8 cellular contexts compared by ENCODE assay signal in genomic region chr16:31460582-31461002, GRCh38. TPM values are rescaled to one million over a fixed set of nuclear protein-coding genes. Genes with fewer than 3 reads are reported as not detected.
DNase-seq lines count a peak whose midpoint lies in the region; TF ChIP-seq lines count a peak whose summit lies in the region.

No MANE protein-coding gene starts in this region.

- peak overlapping the region; percentile 62 for H3K4me3 ChIP-seq in A673 (ENCODE audit: low read depth, low read length, poor library complexity, severe bottlenecking)
- H3K4me3 ChIP-seq in GM12864 (ENCODE audit: low read depth, low read length) = peak overlapping the region; percentile 75
- H3K4me3 ChIP-seq in OCI-LY3 (ENCODE audit: low read length) = peak overlapping the region; percentile 89
- H3K4me3 ChIP-seq in coronary artery = peak overlapping the region; percentile 77
- H3K4me3 ChIP-seq in muscle layer of duodenum (ENCODE audit: low read depth in 1 of 2, low read length in 2 of 2) = peak overlapping the region; percentile 76 to 86

- H3K4me2 ChIP-seq in OCI-LY3 (ENCODE audit: low read length) = peak overlapping the region; percentile 68

- CTCF ChIA-PET in A673 (lab: Charles Lee) = interaction anchor here (0.5 to 1.0 kb wide), 3 partner anchors 9 to 252 kb away, joined by 3 to 5 read pairs (median 3); a partner anchor contains a TSS

- intact Hi-C loops in A673 (cut with micrococcal nuclease; ENCODE audit: unreplicated experiment) = no loop called here

- peak overlapping the region; percentile 60; the same call in 1 of the 2 replicates for H3K9ac ChIP-seq in OCI-LY3 (ENCODE audit: low read length)

- H3K4me1 ChIP-seq in A673 (ENCODE audit: insufficient read depth, low read length, poor library complexity, severe bottlenecking) = peaks cover 23% of the 10 kb centered on the region
- peaks cover 21% of the 10 kb centered on the region for H3K4me1 ChIP-seq in OCI-LY3 (ENCODE audit: low read length)
- peaks cover 20 to 32% of the 10 kb centered on the region in 2 donors for H3K4me1 ChIP-seq in muscle layer of duodenum (ENCODE audit: control insufficient read depth in 1 of 2, insufficient read depth in 2 of 2, low read length in 2 of 2)

- POLR2A ChIA-PET in A673 (lab: Charles Lee; ENCODE audit: low non-redundant PET) = no interaction called here

- H3K9me3 ChIP-seq in A673 (ENCODE audit: low read depth, low read length, poor library complexity, severe bottlenecking) = no peaks in the 10 kb centered on the region
- H3K9me3 ChIP-seq in OCI-LY3 (ENCODE audit: insufficient read depth, low read length) = no peaks in the 10 kb centered on the region
- H3K9me3 ChIP-seq in muscle layer of duodenum (ENCODE audit: control insufficient read depth in 1 of 2, low read length in 2 of 2) = no peaks in the 10 kb centered on the region

- H3K79me2 ChIP-seq in OCI-LY3 (ENCODE audit: low read length) = peaks cover 31% of the 10 kb centered on the region

- peaks cover 15% of the 10 kb centered on the region for H4K20me1 ChIP-seq in OCI-LY3 (ENCODE audit: insufficient read depth, low read length)

- no peaks in the 10 kb centered on the region for H3K27me3 ChIP-seq in A673 (replicated peaks; ENCODE audit: insufficient read depth, low read depth, low read length, poor library complexity)
- H3K27me3 ChIP-seq in OCI-LY3 (ENCODE audit: low read depth, low read length) = no peaks in the 10 kb centered on the region
- no peaks in the 10 kb centered on the region for H3K27me3 ChIP-seq in muscle layer of duodenum (ENCODE audit: low read depth, low read length)

- TF ChIP-seq CTCF in A673 (conservative IDR thresholded peaks at IDR 0.05; ENCODE audit: low read depth, low read length) (peak; percentile 71), GM12864 (IDR thresholded peaks at IDR 0.05; ENCODE audit: low read depth, low read length, missing control alignments) (peak; percentile 63), OCI-LY3 (IDR thresholded peaks at IDR 0.05; ENCODE audit: low read depth, low read length) (peak; percentile 67), coronary artery (IDR thresholded peaks at IDR 0.05) (peak; percentile 42)

- DNase-seq in A673 (ENCODE audit: low spot score) (peak; percentile 64), GM12864 (ENCODE audit: low read depth) (no peak), coronary artery (ENCODE audit: low spot score) (no peak), iPS-NIHi7 (ENCODE audit: extremely low spot score) (no peak), caudate nucleus (lab: John Stamatoyannopoulos, UW) (no peak), NCI-H524 treated with DMSO at 0.1 percent for 48 hours (lab: John Stamatoyannopoulos, UW) (no peak)

- peak overlapping the region; percentile 98 for H3K27ac ChIP-seq in A673 (ENCODE audit: low read depth, low read length, poor library complexity, severe bottlenecking)
- H3K27ac ChIP-seq in OCI-LY3 (ENCODE audit: low read length) = no peak overlapping the region
- H3K27ac ChIP-seq in coronary artery = peak overlapping the region; percentile 90 to 98
- peak overlapping the region; percentile 96 for H3K27ac ChIP-seq in muscle layer of duodenum (ENCODE audit: low read length)
- H3K27ac ChIP-seq in caudate nucleus (ENCODE audit: low read depth, low read length) = no peak overlapping the region

- H3K36me3 ChIP-seq in A673 (ENCODE audit: insufficient read depth, low read length, poor library complexity, severe bottlenecking) (no peaks in the 10 kb centered on the region), OCI-LY3 (replicated peaks; ENCODE audit: low read depth, low read length) (peaks cover 12% of the 10 kb centered on the region), muscle layer of duodenum (ENCODE audit: control insufficient read depth in 1 of 2, insufficient read depth in 2 of 2, low read length in 2 of 2) (peaks cover 7 to 42% of the 10 kb centered on the region in 2 donors)

- H2AFZ ChIP-seq in OCI-LY3 (ENCODE audit: low read depth, low read length) = no peak overlapping the region; the same call in 1 of the 2 replicates

- TSS peak; percentile 82 for BruUV-seq in A673 (replicated peaks; lab: Mats Ljungman, UMichigan)

RNA-seq across cellular contexts. Expression of gene ARMC5, which starts 1.3 kb away (rescaled TPM):
- 7.4 and 8.8 TPM in 2 replicates for total RNA-seq in A673 (2021)

RNA-seq across cellular contexts. Expression of gene TGFB1I1, which starts 11.4 kb away (rescaled TPM):
- 3.3 and 3.8 TPM in 2 replicates for total RNA-seq in A673 (2021)

RNA-seq across cellular contexts. Expression of gene ZNF843, which starts 18.0 kb away (rescaled TPM):
- total RNA-seq in A673 (2021) = 0.32 and 0.81 TPM in 2 replicates

RNA-seq across cellular contexts. Expression of gene SLC5A2, which starts 22.3 kb away (rescaled TPM):
- total RNA-seq in A673 (2021) = not detected in 2 replicates

RNA-seq across cellular contexts. Expression of gene COX6A2, which starts 32.4 kb away (rescaled TPM):
- total RNA-seq in A673 (2021) = not detected in 2 replicates

Comparison
In these comparisons a context has a peak if more than half of its experiments do, and no peak if none do; other contexts are left out.
1. H3K27ac ChIP-seq: peak in A673 (single experiment), coronary artery (2 of 2) and muscle layer of duodenum (single experiment); none in OCI-LY3 (single experiment) and caudate nucleus (single experiment).
2. Peak in every context shown above with its lines, with median percentiles within 50 percentile points of each other: H3K4me3 ChIP-seq and CTCF ChIP-seq.